ENCODE assay signal across 1 cellular context in the genomic region with DNA sequence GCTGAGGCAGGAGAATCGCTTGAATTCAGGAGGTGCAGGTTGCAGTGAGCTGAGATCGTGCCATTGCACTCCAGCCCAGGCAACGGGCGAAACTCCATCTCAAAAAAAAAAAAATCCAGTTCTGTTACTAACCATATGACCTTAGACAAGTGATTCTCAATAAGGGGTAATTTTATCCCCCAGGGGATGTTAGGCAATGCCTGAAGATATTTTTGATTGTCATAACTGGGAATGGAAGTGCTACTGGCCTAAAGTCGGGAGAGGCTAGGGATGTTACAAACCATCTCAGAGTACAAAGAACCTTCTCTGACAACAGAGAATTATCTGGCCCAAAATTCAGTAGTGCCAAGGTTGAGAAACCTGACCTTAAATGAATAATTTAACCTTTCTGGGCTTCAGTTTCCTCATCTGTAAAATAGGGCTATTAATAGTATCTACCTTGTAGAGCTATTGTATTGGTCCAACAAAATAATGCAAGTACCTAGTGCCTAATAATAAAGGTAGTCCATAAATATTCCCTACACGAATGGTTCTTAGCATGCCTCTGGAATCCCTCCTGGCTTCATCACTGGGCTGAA.
TF ChIP-seq lines count a peak whose summit lies in the region.

No MANE protein-coding gene starts in this region.

TF ChIP-seq in H1, 55 proteins besides CTCF, POLR2A, EP300 and RAD21:
- TF ChIP-seq SAP30 (IDR thresholded peaks at IDR 0.05; ENCODE audit: insufficient read depth, insufficient replicate concordance, low read length) (no peak), HDAC6 (IDR thresholded peaks at IDR 0.05; ENCODE audit: low read depth, low read length) (no peak), POU5F1 (IDR thresholded peaks at IDR 0.05; ENCODE audit: low read depth, low read length) (no peak), RFX5 (IDR thresholded peaks at IDR 0.05; ENCODE audit: borderline replicate concordance, low read depth, low read length) (no peak), CEBPB (IDR thresholded peaks at IDR 0.05; ENCODE audit: low read depth, low read length) (no peak), TCF12 (IDR thresholded peaks at IDR 0.05; ENCODE audit: low read depth, low read length) (no peak), BRCA1 (IDR thresholded peaks at IDR 0.05; ENCODE audit: low read depth, low read length) (no peak), GABPA (IDR thresholded peaks at IDR 0.05; ENCODE audit: borderline replicate concordance, insufficient read depth, low read length) (no peak), ZNF274 (IDR thresholded peaks at IDR 0.05; ENCODE audit: borderline replicate concordance, extremely low read depth, low read length) (no peak), SIN3A (conservative IDR thresholded peaks at IDR 0.05 in 1 of 2, IDR thresholded peaks at IDR 0.05 in 1 of 2; ENCODE audit: low read depth in 1 of 2, low read length in 2 of 2) (no peak), JUND (IDR thresholded peaks at IDR 0.05; ENCODE audit: low read length) (no peak), SP4 (IDR thresholded peaks at IDR 0.05; ENCODE audit: low read length) (no peak), TBP (IDR thresholded peaks at IDR 0.05; ENCODE audit: low read depth, low read length) (no peak), KDM5A (IDR thresholded peaks at IDR 0.05; ENCODE audit: low read length) (no peak), HDAC2 (IDR thresholded peaks at IDR 0.05; ENCODE audit: borderline replicate concordance in 1 of 2, low read depth in 2 of 2, low read length in 2 of 2) (no peak), MAFK (IDR thresholded peaks at IDR 0.05; ENCODE audit: low read depth, low read length) (no peak), CHD2 (IDR thresholded peaks at IDR 0.05; ENCODE audit: low read length) (no peak)
- TF ChIP-seq, protein P1, sequence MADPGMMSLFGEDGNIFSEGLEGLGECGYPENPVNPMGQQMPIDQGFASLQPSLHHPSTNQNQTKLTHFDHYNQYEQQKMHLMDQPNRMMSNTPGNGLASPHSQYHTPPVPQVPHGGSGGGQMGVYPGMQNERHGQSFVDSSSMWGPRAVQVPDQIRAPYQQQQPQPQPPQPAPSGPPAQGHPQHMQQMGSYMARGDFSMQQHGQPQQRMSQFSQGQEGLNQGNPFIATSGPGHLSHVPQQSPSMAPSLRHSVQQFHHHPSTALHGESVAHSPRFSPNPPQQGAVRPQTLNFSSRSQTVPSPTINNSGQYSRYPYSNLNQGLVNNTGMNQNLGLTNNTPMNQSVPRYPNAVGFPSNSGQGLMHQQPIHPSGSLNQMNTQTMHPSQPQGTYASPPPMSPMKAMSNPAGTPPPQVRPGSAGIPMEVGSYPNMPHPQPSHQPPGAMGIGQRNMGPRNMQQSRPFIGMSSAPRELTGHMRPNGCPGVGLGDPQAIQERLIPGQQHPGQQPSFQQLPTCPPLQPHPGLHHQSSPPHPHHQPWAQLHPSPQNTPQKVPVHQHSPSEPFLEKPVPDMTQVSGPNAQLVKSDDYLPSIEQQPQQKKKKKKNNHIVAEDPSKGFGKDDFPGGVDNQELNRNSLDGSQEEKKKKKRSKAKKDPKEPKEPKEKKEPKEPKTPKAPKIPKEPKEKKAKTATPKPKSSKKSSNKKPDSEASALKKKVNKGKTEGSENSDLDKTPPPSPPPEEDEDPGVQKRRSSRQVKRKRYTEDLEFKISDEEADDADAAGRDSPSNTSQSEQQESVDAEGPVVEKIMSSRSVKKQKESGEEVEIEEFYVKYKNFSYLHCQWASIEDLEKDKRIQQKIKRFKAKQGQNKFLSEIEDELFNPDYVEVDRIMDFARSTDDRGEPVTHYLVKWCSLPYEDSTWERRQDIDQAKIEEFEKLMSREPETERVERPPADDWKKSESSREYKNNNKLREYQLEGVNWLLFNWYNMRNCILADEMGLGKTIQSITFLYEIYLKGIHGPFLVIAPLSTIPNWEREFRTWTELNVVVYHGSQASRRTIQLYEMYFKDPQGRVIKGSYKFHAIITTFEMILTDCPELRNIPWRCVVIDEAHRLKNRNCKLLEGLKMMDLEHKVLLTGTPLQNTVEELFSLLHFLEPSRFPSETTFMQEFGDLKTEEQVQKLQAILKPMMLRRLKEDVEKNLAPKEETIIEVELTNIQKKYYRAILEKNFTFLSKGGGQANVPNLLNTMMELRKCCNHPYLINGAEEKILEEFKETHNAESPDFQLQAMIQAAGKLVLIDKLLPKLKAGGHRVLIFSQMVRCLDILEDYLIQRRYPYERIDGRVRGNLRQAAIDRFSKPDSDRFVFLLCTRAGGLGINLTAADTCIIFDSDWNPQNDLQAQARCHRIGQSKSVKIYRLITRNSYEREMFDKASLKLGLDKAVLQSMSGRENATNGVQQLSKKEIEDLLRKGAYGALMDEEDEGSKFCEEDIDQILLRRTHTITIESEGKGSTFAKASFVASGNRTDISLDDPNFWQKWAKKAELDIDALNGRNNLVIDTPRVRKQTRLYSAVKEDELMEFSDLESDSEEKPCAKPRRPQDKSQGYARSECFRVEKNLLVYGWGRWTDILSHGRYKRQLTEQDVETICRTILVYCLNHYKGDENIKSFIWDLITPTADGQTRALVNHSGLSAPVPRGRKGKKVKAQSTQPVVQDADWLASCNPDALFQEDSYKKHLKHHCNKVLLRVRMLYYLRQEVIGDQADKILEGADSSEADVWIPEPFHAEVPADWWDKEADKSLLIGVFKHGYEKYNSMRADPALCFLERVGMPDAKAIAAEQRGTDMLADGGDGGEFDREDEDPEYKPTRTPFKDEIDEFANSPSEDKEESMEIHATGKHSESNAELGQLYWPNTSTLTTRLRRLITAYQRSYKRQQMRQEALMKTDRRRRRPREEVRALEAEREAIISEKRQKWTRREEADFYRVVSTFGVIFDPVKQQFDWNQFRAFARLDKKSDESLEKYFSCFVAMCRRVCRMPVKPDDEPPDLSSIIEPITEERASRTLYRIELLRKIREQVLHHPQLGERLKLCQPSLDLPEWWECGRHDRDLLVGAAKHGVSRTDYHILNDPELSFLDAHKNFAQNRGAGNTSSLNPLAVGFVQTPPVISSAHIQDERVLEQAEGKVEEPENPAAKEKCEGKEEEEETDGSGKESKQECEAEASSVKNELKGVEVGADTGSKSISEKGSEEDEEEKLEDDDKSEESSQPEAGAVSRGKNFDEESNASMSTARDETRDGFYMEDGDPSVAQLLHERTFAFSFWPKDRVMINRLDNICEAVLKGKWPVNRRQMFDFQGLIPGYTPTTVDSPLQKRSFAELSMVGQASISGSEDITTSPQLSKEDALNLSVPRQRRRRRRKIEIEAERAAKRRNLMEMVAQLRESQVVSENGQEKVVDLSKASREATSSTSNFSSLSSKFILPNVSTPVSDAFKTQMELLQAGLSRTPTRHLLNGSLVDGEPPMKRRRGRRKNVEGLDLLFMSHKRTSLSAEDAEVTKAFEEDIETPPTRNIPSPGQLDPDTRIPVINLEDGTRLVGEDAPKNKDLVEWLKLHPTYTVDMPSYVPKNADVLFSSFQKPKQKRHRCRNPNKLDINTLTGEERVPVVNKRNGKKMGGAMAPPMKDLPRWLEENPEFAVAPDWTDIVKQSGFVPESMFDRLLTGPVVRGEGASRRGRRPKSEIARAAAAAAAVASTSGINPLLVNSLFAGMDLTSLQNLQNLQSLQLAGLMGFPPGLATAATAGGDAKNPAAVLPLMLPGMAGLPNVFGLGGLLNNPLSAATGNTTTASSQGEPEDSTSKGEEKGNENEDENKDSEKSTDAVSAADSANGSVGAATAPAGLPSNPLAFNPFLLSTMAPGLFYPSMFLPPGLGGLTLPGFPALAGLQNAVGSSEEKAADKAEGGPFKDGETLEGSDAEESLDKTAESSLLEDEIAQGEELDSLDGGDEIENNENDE (IDR thresholded peaks at IDR 0.05; ENCODE audit: insufficient replicate concordance, low read length) = no peak
- TF ChIP-seq, protein P2, sequence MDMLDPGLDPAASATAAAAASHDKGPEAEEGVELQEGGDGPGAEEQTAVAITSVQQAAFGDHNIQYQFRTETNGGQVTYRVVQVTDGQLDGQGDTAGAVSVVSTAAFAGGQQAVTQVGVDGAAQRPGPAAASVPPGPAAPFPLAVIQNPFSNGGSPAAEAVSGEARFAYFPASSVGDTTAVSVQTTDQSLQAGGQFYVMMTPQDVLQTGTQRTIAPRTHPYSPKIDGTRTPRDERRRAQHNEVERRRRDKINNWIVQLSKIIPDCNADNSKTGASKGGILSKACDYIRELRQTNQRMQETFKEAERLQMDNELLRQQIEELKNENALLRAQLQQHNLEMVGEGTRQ (IDR thresholded peaks at IDR 0.05; ENCODE audit: low read length) = no peak
